In genomic region chr2:115118306-115118705, GRCh38 we compare ENCODE assay signal across 25 cellular contexts.
"Had no signal": no experiment of that assay in that cellular context is flagged by ENCODE, and none has a peak within 500 bp of the region (broad histone marks: within the 10 kb centered on the region; RNA-seq: fewer than 3 reads in every experiment).

No MANE protein-coding gene starts in this region.

- DNase-seq: colonic mucosa; cortex of kidney; effector CD8-positive, alpha-beta T cell; effector memory CD8-positive, alpha-beta T cell; endodermal cell; erythroblast; esophagus squamous epithelium; foreskin fibroblast; foreskin melanocyte; gastrocnemius medialis; glutamatergic neuron; head of caudate nucleus; heart right ventricle; hippocampal formation; left cardiac atrium; left lung; left ventricle myocardium superior; lower lobe of right lung; mesenchymal stem cell; naive thymus-derived CD4-positive, alpha-beta T cell had no signal

- H3K4me1 ChIP-seq: colonic mucosa, esophagus squamous epithelium, gastrocnemius medialis, heart right ventricle, left lung, lower lobe of right lung had no signal

- ATAC-seq: effector memory CD8-positive, alpha-beta T cell; esophagus mucosa; gastrocnemius medialis; heart right ventricle; left cardiac atrium; left lung; left ventricle myocardium superior; lower lobe of right lung; naive thymus-derived CD4-positive, alpha-beta T cell had no signal

- H3K36me3 ChIP-seq: colonic mucosa, esophagus squamous epithelium, gastrocnemius medialis, heart right ventricle, left lung, lower lobe of right lung had no signal

- H3K9me3 ChIP-seq: colonic mucosa, esophagus squamous epithelium, gastrocnemius medialis, left lung, lower lobe of right lung had no signal

- FAIRE-seq: endometrium, islet of Langerhans, keratinocyte had no signal

- H3K4me3 ChIP-seq: colonic mucosa, esophagus squamous epithelium, gastrocnemius medialis, heart right ventricle, left lung, lower lobe of right lung had no signal

- H3K27ac ChIP-seq: colonic mucosa, epithelial cell of prostate, esophagus squamous epithelium, gastrocnemius medialis, heart right ventricle, left lung, lower lobe of right lung had no signal

- H3K27me3 ChIP-seq: colonic mucosa, esophagus squamous epithelium, gastrocnemius medialis, left lung had no signal
